ENCODE assay signal across 8 cellular contexts in genomic region chr5:78361226-78361993, GRCh38. TPM values are rescaled to one million over a fixed set of nuclear protein-coding genes. Genes with fewer than 3 reads are reported as not detected.
DNase-seq lines count a peak whose midpoint lies in the region; ATAC-seq and TF ChIP-seq lines count a peak whose summit lies in the region.

No MANE protein-coding gene starts in this region.

- no peak for DNase-seq in Right ventricle myocardium inferior (ENCODE audit: missing footprints)
- no peak for DNase-seq in cardiac septum (ENCODE audit: low spot score)
- DNase-seq in MV-4-11 (lab: John Stamatoyannopoulos, UW), result peak; percentile 89
- peak; percentile 10 for DNase-seq in SK-N-MC (ENCODE audit: low read depth, low spot score)
- peak in 1 of 3 experiments; percentile 4 for DNase-seq in effector memory CD8-positive, alpha-beta T cell
- peak; percentile 60 for DNase-seq in medulla oblongata (ENCODE audit: extremely low spot score)
- DNase-seq in tibial artery, result peak in 1 of 2 donors; percentile 45

- peak overlapping the region; percentile 92 to 95 for H3K4me3 Mint-ChIP-seq in effector memory CD8-positive, alpha-beta T cell

- no peak overlapping the region for H3K27ac ChIP-seq in SK-N-MC
- H3K27ac ChIP-seq in tibial artery, result peak overlapping the region; percentile 91 to 94

- H3K9ac ChIP-seq in SK-N-MC (ENCODE audit: insufficient read length), result peak overlapping the region; percentile 75

- no peak for TF ChIP-seq CTCF in tibial artery (IDR thresholded peaks at IDR 0.05)

- H3K4me3 ChIP-seq in SK-N-MC (peak overlapping the region; percentile 88), tibial artery (peak overlapping the region; percentile 78 to 99)

- peak overlapping the region; percentile 94 to 95 for H3K27ac Mint-ChIP-seq in effector memory CD8-positive, alpha-beta T cell

- H3K27me3 Mint-ChIP-seq in effector memory CD8-positive, alpha-beta T cell, result no peaks in the 10 kb centered on the region

- intact Hi-C loops in Right ventricle myocardium inferior (cut with DNase I), result no loop called here
- intact Hi-C loops in cardiac septum (cut with DNase I), result loop anchor here (10.0 kb wide), 1 partner anchor 103 kb away; no protein-coding TSS in a partner anchor
- intact Hi-C loops in tibial artery (cut with DNase I; ENCODE audit: low total_unique reads), result no loop called here

- H3K36me3 ChIP-seq in SK-N-MC (ENCODE audit: insufficient read depth, low read length), result no peaks in the 10 kb centered on the region
- H3K36me3 ChIP-seq in tibial artery, result no peaks in the 10 kb centered on the region

- H3K4me1 Mint-ChIP-seq in effector memory CD8-positive, alpha-beta T cell (ENCODE audit: low read depth in 2 of 2), result peaks cover 41 to 45% of the 10 kb centered on the region in 2 donors

- peak; percentile 17 for ATAC-seq in Right ventricle myocardium inferior
- no peak for ATAC-seq in effector memory CD8-positive, alpha-beta T cell (replicated peaks)
- no peak for ATAC-seq in GM18498 (IDR thresholded peaks at IDR 0.05; ENCODE audit: unreplicated experiment)

- no peaks in the 10 kb centered on the region for H3K27me3 ChIP-seq in tibial artery

- H3K9me3 ChIP-seq in SK-N-MC (ENCODE audit: low read depth, low read length) (no peaks in the 10 kb centered on the region), tibial artery (no peaks in the 10 kb centered on the region)

- H3K36me3 Mint-ChIP-seq in effector memory CD8-positive, alpha-beta T cell (ENCODE audit: insufficient read depth), result peaks cover 31% of the 10 kb centered on the region

- peaks cover 0 to 25% (median 10%) of the 10 kb centered on the region in 4 donors for H3K4me1 ChIP-seq in tibial artery

- no peaks in the 10 kb centered on the region for H3K9me3 Mint-ChIP-seq in effector memory CD8-positive, alpha-beta T cell

RNA-seq across cellular contexts. Expression of gene SCAMP1, which starts 1.0 kb away (rescaled TPM):
- total RNA-seq in Right ventricle myocardium inferior, result 29.5 TPM
- 29.1 TPM for total RNA-seq in cardiac septum

Comparison
In these comparisons a context has a peak if more than half of its experiments do, and no peak if none do; other contexts are left out.
1. DNase-seq: peak in MV-4-11 (single experiment), SK-N-MC (single experiment) and medulla oblongata (single experiment); none in Right ventricle myocardium inferior (single experiment) and cardiac septum (single experiment).